8 cellular contexts compared by ENCODE assay signal in genomic region chr3:186614597-186615483, GRCh38. TPM values are rescaled to one million over a fixed set of nuclear protein-coding genes. Genes with fewer than 3 reads are reported as not detected.
DNase-seq lines count a peak whose midpoint lies in the region; ATAC-seq and TF ChIP-seq lines count a peak whose summit lies in the region.

No MANE protein-coding gene starts in this region.

- intact Hi-C loops in PC-9 (cut with micrococcal nuclease; ENCODE audit: unreplicated experiment) = loop anchor here (1.0 to 10.0 kb wide), 4 partner anchors 192 to 1100 kb away; partner anchors contain the start of genes RFC4 and ST6GAL1

- H3F3A ChIP-seq in PC-9 (ENCODE audit: insufficient read depth, low read depth) = peaks cover 10% of the 10 kb centered on the region; the same call in 1 of the 2 replicates

- H3K4me2 ChIP-seq in PC-9 = peak overlapping the region; percentile 26

- CTCF ChIA-PET in PC-9 (lab: Charles Lee) = interaction anchor here (0.6 to 2.9 kb wide), 17 partner anchors 18 to 942 kb away, joined by 3 to 19 read pairs (median 5); partner anchors contain the start of gene DNAJB11

- H3K27ac ChIP-seq in PC-9 = no peak overlapping the region

- peak; percentile 65 for DNase-seq in ACHN
- peak; percentile 65 to 85 for DNase-seq in PC-9
- peak; percentile 66 for DNase-seq in activated T-cell treated with anti-CD3 and anti-CD28 coated beads for 48 hours (ENCODE audit: low read depth)
- peak; percentile 54 for DNase-seq in fibroblast of gingiva (ENCODE audit: low read depth)
- peak; percentile 77 for DNase-seq in stimulated activated naive CD8-positive, alpha-beta T cell treated with anti-CD3 and anti-CD28 coated beads, Interleukin-15, Interleukin-2, amounts not matched to agents 100 U/mL and 50 U/mL, for 24 hours

- H2AFZ ChIP-seq in PC-9 = peak overlapping the region; percentile 44; the same call in 1 of the 2 replicates

- H3K79me2 ChIP-seq in PC-9 (ENCODE audit: low read depth) = no peaks in the 10 kb centered on the region

- peak overlapping the region in 1 of 3 experiments; percentile 27 for H3K4me3 Mint-ChIP-seq in nephron

- no peaks in the 10 kb centered on the region for H3K9me3 ChIP-seq in PC-9 (ENCODE audit: insufficient read depth, low read depth)

- no peak overlapping the region for H3K4me3 ChIP-seq in PC-9

- H3K36me3 Mint-ChIP-seq in nephron (ENCODE audit: low read depth) = no peaks in the 10 kb centered on the region

- peak; percentile 83 for TF ChIP-seq RAD21 in Ishikawa (IDR thresholded peaks at IDR 0.05; ENCODE audit: low read depth)

- H4K20me1 ChIP-seq in PC-9 (ENCODE audit: insufficient read depth) = no peaks in the 10 kb centered on the region

- peaks cover 16% of the 10 kb centered on the region for H3K4me1 ChIP-seq in PC-9 (replicated peaks; ENCODE audit: insufficient read depth)

- no peaks in the 10 kb centered on the region for H3K9me2 ChIP-seq in PC-9 (ENCODE audit: insufficient read depth)

- peaks cover 49% of the 10 kb centered on the region for H3K27me3 Mint-ChIP-seq in nephron (ENCODE audit: low read depth)

- peaks cover 20% of the 10 kb centered on the region for H3K4me1 Mint-ChIP-seq in nephron

- H3K27ac Mint-ChIP-seq in nephron = peak overlapping the region in 1 of 3 experiments; percentile 7

- H3K27me3 ChIP-seq in PC-9 (ENCODE audit: insufficient read depth, low read depth) = no peaks in the 10 kb centered on the region

- TF ChIP-seq EP300 in Ishikawa (IDR thresholded peaks at IDR 0.05; ENCODE audit: borderline replicate concordance) = no peak

- ATAC-seq in GM18511 (IDR thresholded peaks at IDR 0.05; ENCODE audit: unreplicated experiment) = peak; percentile 61
- ATAC-seq in stimulated activated naive CD8-positive, alpha-beta T cell treated with anti-CD3 and anti-CD28 coated beads, Interleukin-15, Interleukin-2, amounts not matched to agents 100 U/mL and 50 U/mL, for 24 hours = peak; percentile 62

- no peaks in the 10 kb centered on the region for H3K9me3 Mint-ChIP-seq in nephron

- POLR2A ChIA-PET in PC-9 (lab: Charles Lee; ENCODE audit: unreplicated experiment) = interaction anchor here (0.6 kb wide), 2 partner anchors 26 to 169 kb away, joined by 4 to 5 read pairs; no protein-coding TSS in a partner anchor

- BruUV-seq in PC-9 (replicated peaks; lab: Mats Ljungman, UMichigan) = no TSS peak

- peak; percentile 100 for TF ChIP-seq CTCF in PC-9 (conservative IDR thresholded peaks at IDR 0.05)
- peak; percentile 97 to 98 (median 97) for TF ChIP-seq CTCF in nephron (IDR thresholded peaks at IDR 0.05; ENCODE audit: unreplicated experiment in 3 of 3)

- no peaks in the 10 kb centered on the region for H3K36me3 ChIP-seq in PC-9 (ENCODE audit: low read depth)

- in situ Hi-C loops in ACHN (cut with HindIII; ENCODE audit: low pct_ligation_motif_present, low pct_unique_long_range_greater_than_20kb, low sequenced_read_pairs) = no loop called here

TF ChIP-seq in Ishikawa, 13 proteins besides CTCF, POLR2A, EP300 and RAD21:
- TF ChIP-seq TAF1 (IDR thresholded peaks at IDR 0.05; ENCODE audit: low read depth) = no peak
- no peak for TF ChIP-seq EGR1 (IDR thresholded peaks at IDR 0.05)
- peak; percentile 62; the same call in 1 of the 2 replicates for TF ChIP-seq TEAD4 (IDR thresholded peaks at IDR 0.05)
- TF ChIP-seq CREB1 (IDR thresholded peaks at IDR 0.05; ENCODE audit: low read depth) = no peak
- TF ChIP-seq NFIC (IDR thresholded peaks at IDR 0.05) = no peak
- no peak for TF ChIP-seq FOXM1 (IDR thresholded peaks at IDR 0.05; ENCODE audit: borderline replicate concordance, low read depth)
- TF ChIP-seq CEBPB (IDR thresholded peaks at IDR 0.05) = no peak
- TF ChIP-seq MAX (IDR thresholded peaks at IDR 0.05) = 0 out of 2 replicates have a peak, but pooled peaks have one; percentile 39

RNA-seq across cellular contexts. Expression of gene AHSG, which starts 2.0 kb away (rescaled TPM):
- not detected in 2 replicates for total RNA-seq in PC-9 (2021)

RNA-seq across cellular contexts. Expression of gene FETUB, which starts 25.4 kb away (rescaled TPM):
- not detected in 2 replicates for total RNA-seq in PC-9 (2021)

RNA-seq across cellular contexts. Expression of gene DNAJB11, which starts 44.3 kb away (rescaled TPM):
- total RNA-seq in PC-9 (2021) = 53.8 and 71.3 TPM in 2 replicates

RNA-seq across cellular contexts. Expression of gene TBCCD1, which starts 47.7 kb away (rescaled TPM):
- 11.1 and 16.2 TPM in 2 replicates for total RNA-seq in PC-9 (2021)

RNA-seq across cellular contexts. Expression of gene HRG, which starts 51.0 kb away (rescaled TPM):
- 0.58 and 1.3 TPM in 2 replicates for total RNA-seq in PC-9 (2021)
